ENCODE assay signal across 23 cellular contexts in the genomic region with DNA sequence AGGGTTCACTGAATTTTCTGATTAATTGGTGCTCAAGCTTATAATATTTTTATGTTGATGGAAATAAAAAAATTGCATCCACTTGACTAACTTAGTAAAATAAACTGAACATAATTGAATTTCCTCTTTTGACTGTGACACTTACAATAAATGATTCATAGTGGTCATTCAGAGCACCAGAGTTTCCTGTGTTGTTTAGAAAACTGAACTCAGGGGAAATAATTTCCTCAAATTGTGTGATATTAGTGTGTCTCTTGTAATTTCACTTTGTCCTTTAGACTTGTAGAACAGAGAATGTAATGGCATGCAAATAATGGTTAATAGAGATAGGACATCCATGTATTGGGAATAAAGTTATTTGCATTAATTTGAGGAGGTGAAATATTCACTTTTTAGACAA.
A peak's percentile ranks its signal among the peaks of the same experiment; 100 is the strongest.
DNase-seq lines count a peak whose midpoint lies in the region; ATAC-seq and TF ChIP-seq lines count a peak whose summit lies in the region.
"Had no signal": no experiment of that assay in that cellular context is flagged by ENCODE, and none has a peak within 500 bp of the region (broad histone marks: within the 10 kb centered on the region; RNA-seq: fewer than 3 reads in every experiment).

No MANE protein-coding gene starts in this region.

- peaks cover 27% of the 10 kb centered on the region for H3K4me1 Mint-ChIP-seq in WTC11
- H3K4me1 Mint-ChIP-seq: CD4-positive, CD25-positive, alpha-beta regulatory T cell; T-cell had no signal

- CTCF ChIA-PET in WTC11 (lab: Charles Lee) = no interaction called here

- H3K27me3 Mint-ChIP-seq in WTC11 (ENCODE audit: low read depth) = no peaks in the 10 kb centered on the region
- H3K27me3 Mint-ChIP-seq: T-cell had no signal

- peaks cover 12% of the 10 kb centered on the region for H3K9me3 Mint-ChIP-seq in WTC11
- H3K9me3 Mint-ChIP-seq: neural crest cell, T-cell had no signal

- TF ChIP-seq CTCF in fibroblast of the aortic adventitia (IDR thresholded peaks at IDR 0.05; ENCODE audit: insufficient read depth, low read length) = no peak
- no peak for TF ChIP-seq CTCF in WTC11 (IDR thresholded peaks at IDR 0.05)

- H3K4me3 ChIP-seq in fibroblast of the aortic adventitia (ENCODE audit: low read depth, low read length) = no peak overlapping the region
- H3K4me3 ChIP-seq: A549, GM23338, spleen had no signal

- POLR2A ChIA-PET in WTC11 (lab: Charles Lee) = no interaction called here

- H3K36me3 Mint-ChIP-seq in WTC11 = peaks cover 26% of the 10 kb centered on the region
- H3K36me3 Mint-ChIP-seq: CD4-positive, CD25-positive, alpha-beta regulatory T cell; mesothelial cell of epicardium; T-cell had no signal

- H3K27ac Mint-ChIP-seq in WTC11 = no peak overlapping the region
- H3K27ac Mint-ChIP-seq: CD4-positive, CD25-positive, alpha-beta regulatory T cell; GM23338; mesothelial cell of epicardium; T-cell had no signal

- H3K4me3 Mint-ChIP-seq in WTC11 = no peak overlapping the region
- H3K4me3 Mint-ChIP-seq: CD4-positive, CD25-positive, alpha-beta regulatory T cell; GM23338; mesothelial cell of epicardium; neural crest cell; T-cell had no signal

- ATAC-seq in GM19452 (IDR thresholded peaks at IDR 0.05; ENCODE audit: unreplicated experiment) = peak; percentile 67
- ATAC-seq in WTC11 = no peak
- ATAC-seq: A549, GM23338, left lobe of liver, T-cell had no signal

- peak; percentile 3 for DNase-seq in AG08396 (ENCODE audit: low spot score)
- peak; percentile 57 for DNase-seq in MV-4-11 (lab: John Stamatoyannopoulos, UW)
- peak; percentile 3 for DNase-seq in fibroblast of the aortic adventitia (ENCODE audit: low read depth)
- no peak for DNase-seq in WTC11 (ENCODE audit: low spot score)
- DNase-seq in NCI-H1930 (lab: John Stamatoyannopoulos, UW) = no peak
- DNase-seq in NCI-H2107 (lab: John Stamatoyannopoulos, UW) = no peak
- DNase-seq in NCI-H2107 treated with DMSO at 0.1 percent for 48 hours (lab: John Stamatoyannopoulos, UW; ENCODE audit: unreplicated experiment) = no peak
- DNase-seq: activated CD4-positive, alpha-beta T cell treated with anti-CD3 and anti-CD28 coated beads, Interleukin-2, amount 50 U/mL, for 4 hours; activated T-cell treated with anti-CD3 and anti-CD28 coated beads for 4 hours; CD4-positive, CD25-positive, alpha-beta regulatory T cell; central memory CD4-positive, alpha-beta T cell; IMR-90; NCI-H187 treated with DMSO at 0.1 percent for 48 hours; SHP77; spleen; stimulated activated CD8-positive, alpha-beta memory T cell treated with anti-CD3 and anti-CD28 coated beads, Interleukin-4, amount 100 ng/mL, for 48 hours; T-cell had no signal

TF ChIP-seq in WTC11, 78 proteins besides CTCF, POLR2A, EP300 and RAD21 (continues in another document):
- TF ChIP-seq MYBL2 (CRISPR knock-in tag; IDR thresholded peaks at IDR 0.05) = no peak
- TF ChIP-seq OVOL2 (CRISPR knock-in tag; IDR thresholded peaks at IDR 0.05; ENCODE audit: borderline replicate concordance) = no peak
- TF ChIP-seq, protein P1, sequence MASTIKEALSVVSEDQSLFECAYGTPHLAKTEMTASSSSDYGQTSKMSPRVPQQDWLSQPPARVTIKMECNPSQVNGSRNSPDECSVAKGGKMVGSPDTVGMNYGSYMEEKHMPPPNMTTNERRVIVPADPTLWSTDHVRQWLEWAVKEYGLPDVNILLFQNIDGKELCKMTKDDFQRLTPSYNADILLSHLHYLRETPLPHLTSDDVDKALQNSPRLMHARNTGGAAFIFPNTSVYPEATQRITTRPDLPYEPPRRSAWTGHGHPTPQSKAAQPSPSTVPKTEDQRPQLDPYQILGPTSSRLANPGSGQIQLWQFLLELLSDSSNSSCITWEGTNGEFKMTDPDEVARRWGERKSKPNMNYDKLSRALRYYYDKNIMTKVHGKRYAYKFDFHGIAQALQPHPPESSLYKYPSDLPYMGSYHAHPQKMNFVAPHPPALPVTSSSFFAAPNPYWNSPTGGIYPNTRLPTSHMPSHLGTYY (CRISPR knock-in tag; IDR thresholded peaks at IDR 0.05) = no peak
- TF ChIP-seq NFYB (CRISPR knock-in tag; conservative IDR thresholded peaks at IDR 0.05; ENCODE audit: low read depth) = no peak
- TF ChIP-seq, protein P2, sequence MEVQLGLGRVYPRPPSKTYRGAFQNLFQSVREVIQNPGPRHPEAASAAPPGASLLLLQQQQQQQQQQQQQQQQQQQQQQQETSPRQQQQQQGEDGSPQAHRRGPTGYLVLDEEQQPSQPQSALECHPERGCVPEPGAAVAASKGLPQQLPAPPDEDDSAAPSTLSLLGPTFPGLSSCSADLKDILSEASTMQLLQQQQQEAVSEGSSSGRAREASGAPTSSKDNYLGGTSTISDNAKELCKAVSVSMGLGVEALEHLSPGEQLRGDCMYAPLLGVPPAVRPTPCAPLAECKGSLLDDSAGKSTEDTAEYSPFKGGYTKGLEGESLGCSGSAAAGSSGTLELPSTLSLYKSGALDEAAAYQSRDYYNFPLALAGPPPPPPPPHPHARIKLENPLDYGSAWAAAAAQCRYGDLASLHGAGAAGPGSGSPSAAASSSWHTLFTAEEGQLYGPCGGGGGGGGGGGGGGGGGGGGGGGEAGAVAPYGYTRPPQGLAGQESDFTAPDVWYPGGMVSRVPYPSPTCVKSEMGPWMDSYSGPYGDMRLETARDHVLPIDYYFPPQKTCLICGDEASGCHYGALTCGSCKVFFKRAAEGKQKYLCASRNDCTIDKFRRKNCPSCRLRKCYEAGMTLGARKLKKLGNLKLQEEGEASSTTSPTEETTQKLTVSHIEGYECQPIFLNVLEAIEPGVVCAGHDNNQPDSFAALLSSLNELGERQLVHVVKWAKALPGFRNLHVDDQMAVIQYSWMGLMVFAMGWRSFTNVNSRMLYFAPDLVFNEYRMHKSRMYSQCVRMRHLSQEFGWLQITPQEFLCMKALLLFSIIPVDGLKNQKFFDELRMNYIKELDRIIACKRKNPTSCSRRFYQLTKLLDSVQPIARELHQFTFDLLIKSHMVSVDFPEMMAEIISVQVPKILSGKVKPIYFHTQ (CRISPR knock-in tag; IDR thresholded peaks at IDR 0.05) = no peak
- TF ChIP-seq, protein P3, sequence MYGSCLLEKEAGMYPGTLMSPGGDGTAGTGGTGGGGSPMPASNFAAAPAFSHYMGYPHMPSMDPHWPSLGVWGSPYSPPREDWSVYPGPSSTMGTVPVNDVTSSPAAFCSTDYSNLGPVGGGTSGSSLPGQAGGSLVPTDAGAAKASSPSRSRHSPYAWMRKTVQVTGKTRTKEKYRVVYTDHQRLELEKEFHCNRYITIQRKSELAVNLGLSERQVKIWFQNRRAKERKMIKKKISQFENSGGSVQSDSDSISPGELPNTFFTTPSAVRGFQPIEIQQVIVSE (CRISPR knock-in tag; IDR thresholded peaks at IDR 0.05; ENCODE audit: borderline replicate concordance) = no peak
- no peak for TF ChIP-seq TEAD1 (CRISPR knock-in tag; IDR thresholded peaks at IDR 0.05)
- TF ChIP-seq, protein P4, sequence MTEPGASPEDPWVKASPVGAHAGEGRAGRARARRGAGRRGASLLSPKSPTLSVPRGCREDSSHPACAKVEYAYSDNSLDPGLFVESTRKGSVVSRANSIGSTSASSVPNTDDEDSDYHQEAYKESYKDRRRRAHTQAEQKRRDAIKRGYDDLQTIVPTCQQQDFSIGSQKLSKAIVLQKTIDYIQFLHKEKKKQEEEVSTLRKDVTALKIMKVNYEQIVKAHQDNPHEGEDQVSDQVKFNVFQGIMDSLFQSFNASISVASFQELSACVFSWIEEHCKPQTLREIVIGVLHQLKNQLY (CRISPR knock-in tag; IDR thresholded peaks at IDR 0.05) = no peak
- no peak for TF ChIP-seq ZNF138 (CRISPR knock-in tag; conservative IDR thresholded peaks at IDR 0.05)
- TF ChIP-seq ZNF121 (CRISPR knock-in tag; IDR thresholded peaks at IDR 0.05) = no peak
- TF ChIP-seq KAT7 (CRISPR knock-in tag; IDR thresholded peaks at IDR 0.05; ENCODE audit: borderline replicate concordance) = no peak
- TF ChIP-seq, protein P5, sequence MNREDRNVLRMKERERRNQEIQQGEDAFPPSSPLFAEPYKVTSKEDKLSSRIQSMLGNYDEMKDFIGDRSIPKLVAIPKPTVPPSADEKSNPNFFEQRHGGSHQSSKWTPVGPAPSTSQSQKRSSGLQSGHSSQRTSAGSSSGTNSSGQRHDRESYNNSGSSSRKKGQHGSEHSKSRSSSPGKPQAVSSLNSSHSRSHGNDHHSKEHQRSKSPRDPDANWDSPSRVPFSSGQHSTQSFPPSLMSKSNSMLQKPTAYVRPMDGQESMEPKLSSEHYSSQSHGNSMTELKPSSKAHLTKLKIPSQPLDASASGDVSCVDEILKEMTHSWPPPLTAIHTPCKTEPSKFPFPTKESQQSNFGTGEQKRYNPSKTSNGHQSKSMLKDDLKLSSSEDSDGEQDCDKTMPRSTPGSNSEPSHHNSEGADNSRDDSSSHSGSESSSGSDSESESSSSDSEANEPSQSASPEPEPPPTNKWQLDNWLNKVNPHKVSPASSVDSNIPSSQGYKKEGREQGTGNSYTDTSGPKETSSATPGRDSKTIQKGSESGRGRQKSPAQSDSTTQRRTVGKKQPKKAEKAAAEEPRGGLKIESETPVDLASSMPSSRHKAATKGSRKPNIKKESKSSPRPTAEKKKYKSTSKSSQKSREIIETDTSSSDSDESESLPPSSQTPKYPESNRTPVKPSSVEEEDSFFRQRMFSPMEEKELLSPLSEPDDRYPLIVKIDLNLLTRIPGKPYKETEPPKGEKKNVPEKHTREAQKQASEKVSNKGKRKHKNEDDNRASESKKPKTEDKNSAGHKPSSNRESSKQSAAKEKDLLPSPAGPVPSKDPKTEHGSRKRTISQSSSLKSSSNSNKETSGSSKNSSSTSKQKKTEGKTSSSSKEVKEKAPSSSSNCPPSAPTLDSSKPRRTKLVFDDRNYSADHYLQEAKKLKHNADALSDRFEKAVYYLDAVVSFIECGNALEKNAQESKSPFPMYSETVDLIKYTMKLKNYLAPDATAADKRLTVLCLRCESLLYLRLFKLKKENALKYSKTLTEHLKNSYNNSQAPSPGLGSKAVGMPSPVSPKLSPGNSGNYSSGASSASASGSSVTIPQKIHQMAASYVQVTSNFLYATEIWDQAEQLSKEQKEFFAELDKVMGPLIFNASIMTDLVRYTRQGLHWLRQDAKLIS (CRISPR knock-in tag; IDR thresholded peaks at IDR 0.05; ENCODE audit: borderline replicate concordance) = no peak
- TF ChIP-seq GABPB1 (CRISPR knock-in tag; IDR thresholded peaks at IDR 0.05) = no peak
- no peak for TF ChIP-seq JUN (CRISPR knock-in tag; IDR thresholded peaks at IDR 0.05)
- no peak for TF ChIP-seq JAZF1 (CRISPR knock-in tag; IDR thresholded peaks at IDR 0.05)
- no peak for TF ChIP-seq CREM (CRISPR knock-in tag; IDR thresholded peaks at IDR 0.05)
- TF ChIP-seq, protein P6, sequence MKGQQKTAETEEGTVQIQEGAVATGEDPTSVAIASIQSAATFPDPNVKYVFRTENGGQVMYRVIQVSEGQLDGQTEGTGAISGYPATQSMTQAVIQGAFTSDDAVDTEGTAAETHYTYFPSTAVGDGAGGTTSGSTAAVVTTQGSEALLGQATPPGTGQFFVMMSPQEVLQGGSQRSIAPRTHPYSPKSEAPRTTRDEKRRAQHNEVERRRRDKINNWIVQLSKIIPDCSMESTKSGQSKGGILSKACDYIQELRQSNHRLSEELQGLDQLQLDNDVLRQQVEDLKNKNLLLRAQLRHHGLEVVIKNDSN (CRISPR knock-in tag; IDR thresholded peaks at IDR 0.05) = no peak
- TF ChIP-seq ZNF423 (CRISPR knock-in tag; IDR thresholded peaks at IDR 0.05) = no peak
- no peak for TF ChIP-seq HMGA2 (CRISPR knock-in tag; IDR thresholded peaks at IDR 0.05)

Comparison
In these comparisons a context has a peak if more than half of its experiments do, and no peak if none do; other contexts are left out.
1. DNase-seq: peak in AG08396 (single experiment), MV-4-11 (single experiment) and fibroblast of the aortic adventitia (single experiment); none in WTC11 (single experiment), NCI-H1930 (0 of 2), NCI-H2107 (single experiment) and NCI-H2107 treated with DMSO at 0.1 percent for 48 hours (single experiment).